Comparison of ENCODE assay signal across 22 cellular contexts in genomic region chr5:39206630-39207319, GRCh38. TPM values are rescaled to one million over a fixed set of nuclear protein-coding genes. Genes with fewer than 3 reads are reported as not detected.
A peak's percentile ranks its signal among the peaks of the same experiment; 100 is the strongest.
DNase-seq lines count a peak whose midpoint lies in the region; ATAC-seq and TF ChIP-seq lines count a peak whose summit lies in the region.
"Had no signal": no experiment of that assay in that cellular context is flagged by ENCODE, and none has a peak within 500 bp of the region (broad histone marks: within the 10 kb centered on the region; RNA-seq: fewer than 3 reads in every experiment).

No MANE protein-coding gene starts in this region.

- H3K4me1 Mint-ChIP-seq in T-helper 2 cell treated with Interferon-gamma antibody and Interleukin-4, amounts not matched to agents 5 μg/mL and 100 μg/mL, for 36 hours (ENCODE audit: low read depth), result peaks cover 82% of the 10 kb centered on the region
- H3K4me1 Mint-ChIP-seq in CD4-positive, alpha-beta T cell (ENCODE audit: low read depth), result peaks cover 84% of the 10 kb centered on the region
- peaks cover 71% of the 10 kb centered on the region for H3K4me1 Mint-ChIP-seq in activated CD8-positive, alpha-beta T cell treated with anti-CD3 and anti-CD28 coated beads for 36 hours (ENCODE audit: low read depth)
- H3K4me1 Mint-ChIP-seq in immature natural killer cell (peaks cover 93 to 100% of the 10 kb centered on the region in 2 donors), HFFc6 (ENCODE audit: low read depth) (peaks cover 12% of the 10 kb centered on the region)

- H3K27me3 Mint-ChIP-seq in T-helper 2 cell treated with Interferon-gamma antibody and Interleukin-4, amounts not matched to agents 5 μg/mL and 100 μg/mL, for 36 hours (ENCODE audit: low read depth), result no peaks in the 10 kb centered on the region
- no peaks in the 10 kb centered on the region for H3K27me3 Mint-ChIP-seq in CD4-positive, alpha-beta T cell
- no peaks in the 10 kb centered on the region for H3K27me3 Mint-ChIP-seq in activated CD8-positive, alpha-beta T cell treated with anti-CD3 and anti-CD28 coated beads for 36 hours
- H3K27me3 Mint-ChIP-seq in immature natural killer cell (ENCODE audit: low read depth in 3 of 3), result peaks cover 2 to 14% (median 10%) of the 10 kb centered on the region in 3 donors
- H3K27me3 Mint-ChIP-seq in HFFc6 (ENCODE audit: insufficient read depth), result no peaks in the 10 kb centered on the region; the same call in 1 of the 2 replicates

- no peaks in the 10 kb centered on the region for H3K27me3 ChIP-seq in CD4-positive, alpha-beta T cell (ENCODE audit: control insufficient read depth, insufficient read depth, low read length)
- H3K27me3 ChIP-seq: body of pancreas, upper lobe of left lung had no signal

- CTCF ChIA-PET in CD4-positive, alpha-beta T cell (lab: Charles Lee), result no interaction called here
- CTCF ChIA-PET in activated CD8-positive, alpha-beta T cell treated with anti-CD3 and anti-CD28 coated beads for 36 hours (lab: Charles Lee), result interaction anchor here (0.5 to 1.0 kb wide), 3 partner anchors 18 to 60 kb away, joined by 3 to 4 read pairs (median 3); no protein-coding TSS in a partner anchor

- DNase-seq in T-helper 2 cell treated with Interferon-gamma antibody and Interleukin-4, amounts not matched to agents 5 μg/mL and 100 μg/mL, for 36 hours (ENCODE audit: low spot score), result no peak
- DNase-seq in T-helper 2 cell (no peak), immature natural killer cell (no peak), head of caudate nucleus (no peak), HFFc6 (no peak)
- no peak for DNase-seq in CD4-positive, alpha-beta T cell
- DNase-seq in activated CD8-positive, alpha-beta T cell treated with anti-CD3 and anti-CD28 coated beads for 36 hours, result no peak
- no peak for DNase-seq in stimulated activated CD8-positive, alpha-beta memory T cell treated with anti-CD3 and anti-CD28 coated beads, Interleukin-4, amount 100 ng/mL, for 48 hours
- DNase-seq: 8988T; body of pancreas; H7; Kasumi-1; left ventricle myocardium superior; NCI-H1048; NCI-H2029; NCI-H345; PC-9; SIG-M5; small intestine; stimulated activated CD4-positive, alpha-beta T cell treated with anti-CD3 and anti-CD28 coated beads, Interleukin-2, amount 100 ng/mL, for 48 hours; upper lobe of left lung; WERI-Rb-1 had no signal

- no peaks in the 10 kb centered on the region for H3K9me3 Mint-ChIP-seq in T-helper 2 cell treated with Interferon-gamma antibody and Interleukin-4, amounts not matched to agents 5 μg/mL and 100 μg/mL, for 36 hours
- H3K9me3 Mint-ChIP-seq in CD4-positive, alpha-beta T cell, result no peaks in the 10 kb centered on the region
- no peaks in the 10 kb centered on the region for H3K9me3 Mint-ChIP-seq in activated CD8-positive, alpha-beta T cell treated with anti-CD3 and anti-CD28 coated beads for 36 hours
- no peaks in the 10 kb centered on the region for H3K9me3 Mint-ChIP-seq in immature natural killer cell
- H3K9me3 Mint-ChIP-seq in HFFc6, result no peaks in the 10 kb centered on the region

- TF ChIP-seq CTCF in CD4-positive, alpha-beta T cell (IDR thresholded peaks at IDR 0.05), result no peak
- no peak for TF ChIP-seq CTCF in activated CD8-positive, alpha-beta T cell treated with anti-CD3 and anti-CD28 coated beads for 36 hours (IDR thresholded peaks at IDR 0.05)
- TF ChIP-seq CTCF in HFFc6 (IDR thresholded peaks at IDR 0.05), result no peak

- H3K9me3 ChIP-seq in CD4-positive, alpha-beta T cell (ENCODE audit: control insufficient read depth, low read length), result no peaks in the 10 kb centered on the region
- H3K9me3 ChIP-seq: body of pancreas, upper lobe of left lung had no signal

- ATAC-seq in CD4-positive, alpha-beta T cell (ENCODE audit: poor library complexity), result no peak
- no peak for ATAC-seq in activated CD8-positive, alpha-beta T cell treated with anti-CD3 and anti-CD28 coated beads for 36 hours
- ATAC-seq: body of pancreas, left ventricle myocardium superior had no signal

- peak overlapping the region; percentile 43 for H3K27ac Mint-ChIP-seq in T-helper 2 cell treated with Interferon-gamma antibody and Interleukin-4, amounts not matched to agents 5 μg/mL and 100 μg/mL, for 36 hours
- peak overlapping the region; percentile 96 for H3K27ac Mint-ChIP-seq in CD4-positive, alpha-beta T cell
- H3K27ac Mint-ChIP-seq in activated CD8-positive, alpha-beta T cell treated with anti-CD3 and anti-CD28 coated beads for 36 hours, result peak overlapping the region; percentile 94
- H3K27ac Mint-ChIP-seq in immature natural killer cell (peak overlapping the region; percentile 37 to 96 (median 78)), HFFc6 (no peak overlapping the region)

- H3K27ac ChIP-seq in CD4-positive, alpha-beta T cell (ENCODE audit: low read depth, low read length), result peak overlapping the region; percentile 82
- H3K27ac ChIP-seq: body of pancreas, PC-9, upper lobe of left lung, WERI-Rb-1 had no signal

- H3K36me3 Mint-ChIP-seq in T-helper 2 cell treated with Interferon-gamma antibody and Interleukin-4, amounts not matched to agents 5 μg/mL and 100 μg/mL, for 36 hours (ENCODE audit: low read depth), result peaks cover 2% of the 10 kb centered on the region
- H3K36me3 Mint-ChIP-seq in CD4-positive, alpha-beta T cell (ENCODE audit: low read depth), result peaks cover 16% of the 10 kb centered on the region
- peaks cover 8% of the 10 kb centered on the region for H3K36me3 Mint-ChIP-seq in activated CD8-positive, alpha-beta T cell treated with anti-CD3 and anti-CD28 coated beads for 36 hours (ENCODE audit: low read depth)
- peaks cover 0 to 4% (median 0%) of the 10 kb centered on the region in 3 donors for H3K36me3 Mint-ChIP-seq in immature natural killer cell
- no peaks in the 10 kb centered on the region for H3K36me3 Mint-ChIP-seq in HFFc6 (ENCODE audit: low read depth)

- intact Hi-C loops in CD4-positive, alpha-beta T cell (cut with DNase I, micrococcal nuclease), result no loop called here
- intact Hi-C loops in activated CD8-positive, alpha-beta T cell treated with anti-CD3 and anti-CD28 coated beads for 36 hours (cut with micrococcal nuclease), result loop anchor here (10.0 kb wide), 2 partner anchors 132 to 1478 kb away; partner anchors contain the start of gene RICTOR
- intact Hi-C loops in head of caudate nucleus (cut with DNase I), result no loop called here

- POLR2A ChIA-PET in CD4-positive, alpha-beta T cell (lab: Charles Lee), result interaction anchor here (1.2 to 1.4 kb wide), 2 partner anchors 10 to 18 kb away, joined by 3 to 10 read pairs; no protein-coding TSS in a partner anchor
- POLR2A ChIA-PET in activated CD8-positive, alpha-beta T cell treated with anti-CD3 and anti-CD28 coated beads for 36 hours (lab: Charles Lee), result no interaction called here

- peak overlapping the region; percentile 49 for H3K4me3 Mint-ChIP-seq in T-helper 2 cell treated with Interferon-gamma antibody and Interleukin-4, amounts not matched to agents 5 μg/mL and 100 μg/mL, for 36 hours
- peak overlapping the region; percentile 77 for H3K4me3 Mint-ChIP-seq in CD4-positive, alpha-beta T cell
- H3K4me3 Mint-ChIP-seq in activated CD8-positive, alpha-beta T cell treated with anti-CD3 and anti-CD28 coated beads for 36 hours, result peak overlapping the region; percentile 71
- no peak overlapping the region for H3K4me3 Mint-ChIP-seq in immature natural killer cell
- H3K4me3 Mint-ChIP-seq in HFFc6, result no peak overlapping the region

RNA-seq across cellular contexts. Expression of gene FYB1, which starts 12.6 kb away (rescaled TPM):
- total RNA-seq in CD4-positive, alpha-beta T cell, result 100 to 1,000 TPM; 478 to 497 TPM
- total RNA-seq in activated CD8-positive, alpha-beta T cell treated with anti-CD3 and anti-CD28 coated beads for 36 hours, result 10 to 100 TPM; 82.8 to 83.0 TPM
- polyA plus RNA-seq in immature natural killer cell, result 100 to 1,000 TPM in 1 of 3 donors, 10 to 100 TPM in 2; 50.6 to 205 (median 80.2) TPM
- 1 to 10 TPM in 2 of 6 experiments, under 1 TPM in 4; 0.32 to 1.7 (median 0.49) TPM for total RNA-seq in HFFc6 (2021; fragmentation: NEBNext Ultra II Directional; extraction: Animal tissue kit (Norgen Biotek cat#: 25700))
- total RNA-seq: H7 had no signal

Comparison
In these comparisons a context has a peak if more than half of its experiments do, and no peak if none do; other contexts are left out.
1. H3K4me3 Mint-ChIP-seq: peak in T-helper 2 cell treated with Interferon-gamma antibody and Interleukin-4, amounts not matched to agents 5 μg/mL and 100 μg/mL, for 36 hours (single experiment), CD4-positive, alpha-beta T cell (single experiment) and activated CD8-positive, alpha-beta T cell treated with anti-CD3 and anti-CD28 coated beads for 36 hours (single experiment); none in immature natural killer cell (0 of 5) and HFFc6 (single experiment).
2. RNA of gene FYB1, which starts 12.6 kb away (total RNA-seq): 478 to 497 TPM in CD4-positive, alpha-beta T cell and 82.8 to 83.0 TPM in activated CD8-positive, alpha-beta T cell treated with anti-CD3 and anti-CD28 coated beads for 36 hours; 0.32 to 1.7 TPM in HFFc6; every median in the first group is over 10 times any median in the second.